9 cellular contexts compared by ENCODE assay signal in the genomic region with DNA sequence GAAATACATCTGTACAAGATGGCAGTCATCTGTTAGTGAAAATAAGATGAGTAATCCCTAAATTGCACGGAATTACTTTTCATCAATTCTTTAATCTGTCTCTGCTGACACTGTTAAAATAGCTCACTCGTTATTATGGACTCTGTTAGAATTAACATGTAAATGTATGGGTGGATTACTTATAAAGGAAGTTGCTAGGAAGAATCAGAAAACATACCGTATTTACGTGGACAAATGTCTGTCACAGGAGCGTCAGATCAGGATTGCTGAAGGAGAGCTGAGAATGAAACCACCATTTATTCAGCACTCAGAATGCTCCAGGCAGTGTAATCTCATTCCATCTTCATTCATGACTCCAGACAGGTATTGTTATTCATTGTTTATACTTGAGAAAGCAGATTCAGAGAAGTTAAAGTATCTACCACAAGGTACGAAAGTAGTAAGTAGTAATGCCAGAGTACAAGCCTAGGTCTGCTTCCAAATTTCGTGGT. TPM values are rescaled to one million over a fixed set of nuclear protein-coding genes. Genes with fewer than 3 reads are reported as not detected.
DNase-seq lines count a peak whose midpoint lies in the region; ATAC-seq and TF ChIP-seq lines count a peak whose summit lies in the region.
"Had no signal": no experiment of that assay in that cellular context is flagged by ENCODE, and none has a peak within 500 bp of the region (broad histone marks: within the 10 kb centered on the region; RNA-seq: fewer than 3 reads in every experiment).

No MANE protein-coding gene starts in this region.

- no peak overlapping the region for H2AFZ ChIP-seq in mesenchymal stem cell (ENCODE audit: low read depth, low read length)

- H3K4me3 ChIP-seq in A673 (ENCODE audit: low read depth, low read length, poor library complexity, severe bottlenecking) (peak overlapping the region; percentile 77), LNCaP clone FGC (ENCODE audit: low read depth, low read length) (peak overlapping the region; percentile 63), mesenchymal stem cell (ENCODE audit: insufficient read depth in 1 of 2, low read depth in 1 of 2, low read length in 2 of 2) (peak overlapping the region in 1 of 2 experiments; percentile 97)

- no peak overlapping the region for H2BK15ac ChIP-seq in mesenchymal stem cell (ENCODE audit: low read depth, poor library complexity, severe bottlenecking)

- peak overlapping the region; percentile 50 for H3K27ac ChIP-seq in A673 (ENCODE audit: low read depth, low read length, poor library complexity, severe bottlenecking)
- no peak overlapping the region for H3K27ac ChIP-seq in mesenchymal stem cell (ENCODE audit: low read length, poor library complexity, severe bottlenecking)

- intact Hi-C loops in A673 (cut with micrococcal nuclease; ENCODE audit: unreplicated experiment) = loop anchor here (5.0 kb wide), 1 partner anchor 306 kb away; a partner anchor contains a TSS

- no peaks in the 10 kb centered on the region for H3K9me3 ChIP-seq in A673 (ENCODE audit: low read depth, low read length, poor library complexity, severe bottlenecking)
- H3K9me3 ChIP-seq in mesenchymal stem cell (ENCODE audit: control insufficient read depth, low read length) = no peaks in the 10 kb centered on the region

- no peak overlapping the region for H2BK120ac ChIP-seq in mesenchymal stem cell (ENCODE audit: low read depth, low read length)

- POLR2A ChIA-PET in A673 (lab: Charles Lee; ENCODE audit: low non-redundant PET) = interaction anchor here (0.5 kb wide), 1 partner anchor 25 kb away, joined by 3 read pairs; no protein-coding TSS in a partner anchor

- H3K4me1 ChIP-seq in A673 (ENCODE audit: insufficient read depth, low read length, poor library complexity, severe bottlenecking) (peaks cover 31% of the 10 kb centered on the region), mesenchymal stem cell (ENCODE audit: control insufficient read depth, insufficient read depth, low read depth, low read length) (no peaks in the 10 kb centered on the region)

- H3K27me3 ChIP-seq in A673 (replicated peaks; ENCODE audit: insufficient read depth, low read depth, low read length, poor library complexity) (no peaks in the 10 kb centered on the region), mesenchymal stem cell (ENCODE audit: control insufficient read depth in 1 of 2, insufficient read depth in 1 of 2, low read length in 2 of 2) (no peaks in the 10 kb centered on the region)

- BruUV-seq in A673 (replicated peaks; lab: Mats Ljungman, UMichigan) = no TSS peak

- H3K36me3 ChIP-seq in A673 (ENCODE audit: insufficient read depth, low read length, poor library complexity, severe bottlenecking) (no peaks in the 10 kb centered on the region), mesenchymal stem cell (ENCODE audit: control insufficient read depth in 1 of 2, insufficient read depth in 2 of 2, low read depth in 1 of 2, low read length in 2 of 2) (peaks cover 0 to 7% of the 10 kb centered on the region in 2 experiments)

- TF ChIP-seq CTCF in A673 (conservative IDR thresholded peaks at IDR 0.05; ENCODE audit: low read depth, low read length) = no peak
- TF ChIP-seq CTCF in LNCaP clone FGC (IDR thresholded peaks at IDR 0.05; ENCODE audit: control insufficient read depth, extremely low read depth, insufficient read depth) = no peak

- H4K8ac ChIP-seq in mesenchymal stem cell (ENCODE audit: low read length) = no peak overlapping the region

- peak overlapping the region; percentile 66 for H3K4me2 ChIP-seq in mesenchymal stem cell (ENCODE audit: low read length, poor library complexity, severe bottlenecking)

- no peak overlapping the region for H2AK5ac ChIP-seq in mesenchymal stem cell (ENCODE audit: low read length, severe bottlenecking)

- WGBS in mesenchymal stem cell = 42% methylated on average over 5 of the region's 7 CpGs

- DNase-seq in A673 (ENCODE audit: low spot score) (peak; percentile 20), LNCaP clone FGC (ENCODE audit: low read depth) (no peak), cerebellum (ENCODE audit: low spot score) (peak; percentile 42), mesenchymal stem cell (peak; percentile 51), HuH-7.5 (ENCODE audit: low spot score) (no peak), activated gamma-delta T cell treated with Interleukin-2 at 50 U/mL for 16 hours (no peak)
- DNase-seq: stimulated activated CD4-positive, alpha-beta T cell treated with anti-CD3 and anti-CD28 coated beads, Interleukin-12 subunit alpha, Interleukin-12 subunit beta, amount 100 ng/mL, for 4 hours had no signal

- H3K9ac ChIP-seq in mesenchymal stem cell (ENCODE audit: low read length) = peak overlapping the region; percentile 96

- H4K91ac ChIP-seq in mesenchymal stem cell (ENCODE audit: low read length) = no peak overlapping the region

- CTCF ChIA-PET in A673 (lab: Charles Lee) = no interaction called here

- no peak overlapping the region for H3K23ac ChIP-seq in mesenchymal stem cell (ENCODE audit: low read length in 2 of 2)

- no peak overlapping the region for H3K4ac ChIP-seq in mesenchymal stem cell (ENCODE audit: low read depth in 1 of 2, low read length in 2 of 2)

- no peak overlapping the region for H2BK5ac ChIP-seq in mesenchymal stem cell (ENCODE audit: low read depth, low read length, poor library complexity, severe bottlenecking)

- H3K79me1 ChIP-seq in mesenchymal stem cell (replicated peaks; ENCODE audit: low read length, poor library complexity, severe bottlenecking) = peaks cover 9% of the 10 kb centered on the region

- H3K18ac ChIP-seq in mesenchymal stem cell (ENCODE audit: low read depth in 1 of 2, low read length in 2 of 2) = no peak overlapping the region

- ATAC-seq in HG03378 (IDR thresholded peaks at IDR 0.05; ENCODE audit: unreplicated experiment) (no peak), GM21619 (IDR thresholded peaks at IDR 0.05; ENCODE audit: unreplicated experiment) (no peak)

- no peak overlapping the region for H2BK12ac ChIP-seq in mesenchymal stem cell (ENCODE audit: low read length in 2 of 2)

- no peak overlapping the region for H3K14ac ChIP-seq in mesenchymal stem cell (ENCODE audit: low read length in 2 of 2)

RNA-seq across cellular contexts. Expression of a gene that starts 1.3 kb away (rescaled TPM):
- total RNA-seq in A673 (2021) (3.5 and 4.0 TPM in 2 replicates), cerebellum (14.3 TPM)
- polyA plus RNA-seq in mesenchymal stem cell (2013, experiment 1 of 2) = 5.3 TPM
- 5.5 TPM for polyA plus RNA-seq in mesenchymal stem cell (2013, experiment 2 of 2)

Comparison
In these comparisons a context has a peak if more than half of its experiments do, and no peak if none do; other contexts are left out.
1. DNase-seq: peak in A673 (single experiment), cerebellum (single experiment) and mesenchymal stem cell (single experiment); none in LNCaP clone FGC (single experiment), HuH-7.5 (single experiment) and activated gamma-delta T cell treated with Interleukin-2 at 50 U/mL for 16 hours (single experiment).